ENCODE assay signal across 8 cellular contexts in the genomic region with DNA sequence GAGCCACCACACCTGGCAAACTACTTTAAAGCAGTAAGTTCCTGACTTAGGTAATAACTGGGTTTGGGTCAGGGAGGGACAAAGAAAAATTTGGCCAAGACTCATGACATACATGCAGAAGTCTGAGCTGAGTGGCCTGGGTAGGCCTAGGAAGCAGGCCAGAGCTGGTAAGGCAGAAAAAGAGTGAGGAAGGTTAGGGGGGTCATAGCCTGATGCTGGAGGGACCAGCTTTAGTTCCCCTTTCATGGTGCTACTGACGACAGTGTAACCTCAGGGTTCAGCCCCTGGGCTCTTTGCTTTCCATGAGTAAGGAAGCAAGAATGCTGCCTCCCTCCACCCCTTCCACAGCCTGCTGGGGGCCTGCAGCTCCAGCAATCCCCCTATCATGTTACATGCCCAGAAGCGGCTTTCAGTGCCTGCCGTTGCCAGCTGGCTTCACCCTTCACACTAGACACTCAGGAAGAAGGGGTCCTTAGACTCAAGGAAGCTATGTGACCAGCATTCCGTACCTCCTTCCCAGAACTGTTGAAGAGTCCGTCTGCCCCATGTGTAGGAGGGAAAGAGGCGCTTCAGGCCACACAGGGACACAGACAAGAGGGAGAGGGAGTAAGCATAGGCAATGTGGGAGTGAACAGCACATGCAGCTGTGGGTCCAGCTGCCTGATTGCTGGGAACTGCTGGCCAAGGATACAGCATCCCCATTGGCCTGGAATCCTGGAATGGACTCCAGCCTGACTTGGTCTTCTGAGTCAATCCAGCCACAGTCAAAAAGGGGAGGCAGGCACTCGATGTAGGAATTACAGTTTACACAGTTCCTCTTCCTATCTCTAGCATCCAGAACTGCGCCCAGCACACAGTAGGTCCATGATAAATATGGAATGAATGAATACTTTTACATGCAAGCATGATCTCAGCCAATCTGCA. TPM values are rescaled to one million over a fixed set of nuclear protein-coding genes. Genes with fewer than 3 reads are reported as not detected.
DNase-seq lines count a peak whose midpoint lies in the region; ATAC-seq, FAIRE-seq and TF ChIP-seq lines count a peak whose summit lies in the region.

No MANE protein-coding gene starts in this region.

- POLR2A ChIA-PET in K562 (lab: Yijun Ruan, JAX) = interaction anchor here (0.5 to 1.2 kb wide), 7 partner anchors 12 to 413 kb away, joined by 3 to 5 read pairs (median 3); a partner anchor contains a TSS
- POLR2A ChIA-PET in activated CD4-positive, alpha-beta T cell treated with anti-CD3 and anti-CD28 coated beads, Interleukin-2, amount 10 ng/mL, durations not matched to agents 7 days and 5 days (lab: Charles Lee) = no interaction called here

- H3K4me1 ChIP-seq in BLaER1 (peaks cover 45% of the 10 kb centered on the region), K562 (replicated peaks in 1 of 2; ENCODE audit: control insufficient read depth in 2 of 2, insufficient read depth in 2 of 2, low read length in 2 of 2) (peaks cover 25 to 38% of the 10 kb centered on the region in 2 experiments), tibial artery (peaks cover 0 to 55% (median 39%) of the 10 kb centered on the region in 4 donors)

- no peak for TF ChIP-seq RAD21 in K562 (CRISPR knock-in tag; conservative IDR thresholded peaks at IDR 0.05 in 1 of 2, IDR thresholded peaks at IDR 0.05 in 1 of 2)

- FAIRE-seq in K562 (lab: Jason Lieb, UNC) = no peak

- no peak for TF ChIP-seq CTCF in NB4 (IDR thresholded peaks at IDR 0.05; ENCODE audit: low read depth, low read length)
- TF ChIP-seq CTCF in K562 (IDR thresholded peaks at IDR 0.05 in 2 of 3, conservative IDR thresholded peaks at IDR 0.05 in 1 of 3; ENCODE audit: insufficient read depth in 2 of 3, low read depth in 1 of 3, low read length in 3 of 3) = no peak
- TF ChIP-seq CTCF in tibial artery (IDR thresholded peaks at IDR 0.05) = no peak

- H3K27me3 ChIP-seq in BLaER1 (no peaks in the 10 kb centered on the region), K562 (ENCODE audit: control insufficient read depth in 2 of 2, insufficient read depth in 2 of 2, low read length in 2 of 2) (no peaks in the 10 kb centered on the region; a peak in 1 of 5 replicates), tibial artery (no peaks in the 10 kb centered on the region)

- no peaks in the 10 kb centered on the region for H3K36me3 ChIP-seq in BLaER1
- no peaks in the 10 kb centered on the region for H3K36me3 ChIP-seq in K562 (ENCODE audit: control insufficient read depth, insufficient read depth, low read length)
- no peaks in the 10 kb centered on the region for H3K36me3 ChIP-seq in tibial artery

- no peak for TF ChIP-seq POLR2A in NB4 (IDR thresholded peaks at IDR 0.05; ENCODE audit: extremely low read depth, insufficient read length)
- no peak for TF ChIP-seq POLR2A in K562 (conservative IDR thresholded peaks at IDR 0.05)

- no peaks in the 10 kb centered on the region for H3K9me3 Mint-ChIP-seq in activated CD4-positive, alpha-beta T cell treated with anti-CD3 and anti-CD28 coated beads, Interleukin-2, amount 10 ng/mL, durations not matched to agents 7 days and 5 days

- WGBS in K562 (ENCODE audit: insufficient coverage, low coverage, missing lambda C conversion rate) = 42% methylated on average over 8 of the region's 8 CpGs

- TF ChIP-seq EP300 in K562 (IDR thresholded peaks at IDR 0.05; ENCODE audit: low read length) = no peak

- H3K9me1 ChIP-seq in K562 (ENCODE audit: control insufficient read depth, insufficient read depth, low read length) = no peaks in the 10 kb centered on the region

- H3K27ac ChIP-seq in BLaER1 = 0 out of 2 replicates have a peak overlapping the region, but pooled peaks have one; percentile 2
- peak overlapping the region; percentile 48; the same call in 2 of the 3 replicates for H3K27ac ChIP-seq in K562 (ENCODE audit: extremely low read depth, low read depth, low read length)
- peak overlapping the region; percentile 81 to 87 for H3K27ac ChIP-seq in tibial artery

- DNase-seq in NB4 (ENCODE audit: low read depth) = peak; percentile 87
- DNase-seq in K562 (ENCODE audit: extremely low read depth in 1 of 4, low spot score in 3 of 4) = peak in 1 of 4 experiments; percentile 15
- peak; percentile 97 for DNase-seq in kidney tubule cell (ENCODE audit: low spot score)
- DNase-seq in tibial artery = peak; percentile 83 to 91
- no peak for DNase-seq in activated CD4-positive, alpha-beta T cell treated with anti-CD3 and anti-CD28 coated beads, Interleukin-2, amount 10 ng/mL, durations not matched to agents 7 days and 5 days
- no peak for DNase-seq in NCI-H1436 (lab: John Stamatoyannopoulos, UW)

- H4K20me1 ChIP-seq in BLaER1 (no peaks in the 10 kb centered on the region), K562 (replicated peaks; ENCODE audit: control insufficient read depth, insufficient read depth, low read length) (no peaks in the 10 kb centered on the region)

- no peak overlapping the region for H3K27ac Mint-ChIP-seq in activated CD4-positive, alpha-beta T cell treated with anti-CD3 and anti-CD28 coated beads, Interleukin-2, amount 10 ng/mL, durations not matched to agents 7 days and 5 days

- H2AFZ ChIP-seq in K562 (ENCODE audit: low read depth, low read length) = peak overlapping the region; percentile 85

- in situ Hi-C loops in K562 (cut with MboI) = no loop called here

- H3K9ac ChIP-seq in BLaER1 = no peak overlapping the region
- H3K9ac ChIP-seq in K562 (ENCODE audit: insufficient read depth in 1 of 2, low read depth in 2 of 2, low read length in 2 of 2) = peak overlapping the region in 1 of 2 experiments; percentile 73; a peak in 1 of 4 replicates

- peaks cover 40% of the 10 kb centered on the region for H3K27me3 Mint-ChIP-seq in activated CD4-positive, alpha-beta T cell treated with anti-CD3 and anti-CD28 coated beads, Interleukin-2, amount 10 ng/mL, durations not matched to agents 7 days and 5 days

- peaks cover 41% of the 10 kb centered on the region for H3K4me1 Mint-ChIP-seq in activated CD4-positive, alpha-beta T cell treated with anti-CD3 and anti-CD28 coated beads, Interleukin-2, amount 10 ng/mL, durations not matched to agents 7 days and 5 days

- no peak for ATAC-seq in K562
- no peak for ATAC-seq in GM21786 (IDR thresholded peaks at IDR 0.05; ENCODE audit: unreplicated experiment)

- H3K36me3 Mint-ChIP-seq in activated CD4-positive, alpha-beta T cell treated with anti-CD3 and anti-CD28 coated beads, Interleukin-2, amount 10 ng/mL, durations not matched to agents 7 days and 5 days (ENCODE audit: low read depth) = peaks cover 2% of the 10 kb centered on the region

- intact Hi-C loops in K562 (cut with micrococcal nuclease) = no loop called here
- intact Hi-C loops in tibial artery (cut with DNase I; ENCODE audit: low total_unique reads) = no loop called here

- no peaks in the 10 kb centered on the region for H3K9me3 ChIP-seq in BLaER1
- no peaks in the 10 kb centered on the region for H3K9me3 ChIP-seq in K562 (replicated peaks; ENCODE audit: control insufficient read depth, insufficient read depth, low read depth, low read length)
- H3K9me3 ChIP-seq in tibial artery = no peaks in the 10 kb centered on the region

- CTCF ChIA-PET in K562 (lab: Yijun Ruan, JAX; ENCODE audit: low intra/inter-chr PET ratio) = no interaction called here
- CTCF ChIA-PET in activated CD4-positive, alpha-beta T cell treated with anti-CD3 and anti-CD28 coated beads, Interleukin-2, amount 10 ng/mL, durations not matched to agents 7 days and 5 days (lab: Charles Lee) = interaction anchor here (0.6 to 1.4 kb wide), 9 partner anchors 8 to 534 kb away, joined by 3 to 10 read pairs (median 3); no protein-coding TSS in a partner anchor

- no peak overlapping the region for H3K4me3 Mint-ChIP-seq in activated CD4-positive, alpha-beta T cell treated with anti-CD3 and anti-CD28 coated beads, Interleukin-2, amount 10 ng/mL, durations not matched to agents 7 days and 5 days

- BruUV-seq in K562 (replicated peaks; lab: Mats Ljungman, UMichigan) = no TSS peak

- H3K4me3 ChIP-seq in BLaER1 = no peak overlapping the region
- H3K4me3 ChIP-seq in NB4 (ENCODE audit: low read depth, low read length) = no peak overlapping the region
- H3K4me3 ChIP-seq in K562 = no peak overlapping the region
- H3K4me3 ChIP-seq in tibial artery = peak overlapping the region in 1 of 2 donors; percentile 3

- no peaks in the 10 kb centered on the region for H3K79me2 ChIP-seq in K562 (ENCODE audit: control insufficient read depth, insufficient read depth, low read length)

- H3K4me2 ChIP-seq in BLaER1 = peak overlapping the region; percentile 94; the same call in 1 of the 2 replicates
- no peak overlapping the region for H3K4me2 ChIP-seq in K562 (ENCODE audit: insufficient read depth, low read length)

RNA-seq across cellular contexts. Expression of a gene that starts 4.1 kb away (rescaled TPM):
- 2.8 and 5.6 TPM in 2 replicates for total RNA-seq in K562 (2011; cell fraction: chromatin; rRNA removed; ENCODE audit: low replicate concordance)
- 4.2 and 6.7 TPM in 2 replicates for total RNA-seq in K562 (2011; cell fraction: nucleolus; rRNA removed)
- total RNA-seq in K562 (2011; cell fraction: nucleoplasm; rRNA removed) = 4.4 and 4.9 TPM in 2 replicates
- 2.1 and 2.9 TPM in 2 replicates for total RNA-seq in K562 (2014; rRNA removed)
- 3.2 and 3.3 TPM in 2 replicates for total RNA-seq in K562 (2014; rRNA removed; fragmentation: Illumina TruSeq; extraction: Trizol)
- 16.9 and 17.5 TPM in 2 replicates for total RNA-seq in K562 (2015; rRNA removed; fragmentation: Illumina TruSeq; extraction: Trizol)
- total RNA-seq in K562 (2021) = 4.1 and 4.4 TPM in 2 replicates
- 3.4 and 5.8 TPM in 2 replicates for polyA plus RNA-seq in K562 (2011; rRNA removed)
- polyA plus RNA-seq in K562 (2011; cell fraction: cytosol; rRNA removed) = 3.7 and 8.0 TPM in 2 replicates
- polyA plus RNA-seq in K562 (2011; cell fraction: nucleus; rRNA removed) = 11.6 and 17.7 TPM in 2 replicates
- polyA plus RNA-seq in K562 (2012) = 11.2 and 47.9 TPM in 2 replicates
- 4.6 and 4.9 TPM in 2 replicates for polyA plus RNA-seq in K562 (2014; fragmentation: Illumina TruSeq; extraction: Trizol)
- polyA plus RNA-seq in K562 (2014; fragmentation: Nextera tagmentation; extraction: Ambion mirVana) = 1 to 10 TPM; 2.3 to 2.5 TPM
- polyA plus RNA-seq in K562 (2014; rRNA removed) = 2.6 and 4.2 TPM in 2 replicates
- 2.6 and 3.6 TPM in 2 replicates for polyA minus RNA-seq in K562 (2011; rRNA and poly(A)+ RNA removed)
- polyA minus RNA-seq in K562 (2011; cell fraction: cytosol; rRNA and poly(A)+ RNA removed) = 1.6 and 4.6 TPM in 2 replicates
- 1.6 and 3.4 TPM in 2 replicates for polyA minus RNA-seq in K562 (2011; cell fraction: nucleus; rRNA and poly(A)+ RNA removed)
- total RNA-seq in activated CD4-positive, alpha-beta T cell treated with anti-CD3 and anti-CD28 coated beads, Interleukin-2, amount 10 ng/mL, durations not matched to agents 7 days and 5 days = under 1 TPM; 0.89 to 0.96 TPM

RNA-seq across cellular contexts. Expression of a gene that starts 32.4 kb away (rescaled TPM):
- 79.9 and 93.7 TPM in 2 replicates for total RNA-seq in K562 (2011; cell fraction: chromatin; rRNA removed; ENCODE audit: low replicate concordance)
- 44.9 and 53.3 TPM in 2 replicates for total RNA-seq in K562 (2011; cell fraction: nucleolus; rRNA removed)
- total RNA-seq in K562 (2011; cell fraction: nucleoplasm; rRNA removed) = 65.0 and 92.5 TPM in 2 replicates
- total RNA-seq in K562 (2014; rRNA removed) (23.4 and 26.7 TPM in 2 replicates), K562 (2014; rRNA removed; fragmentation: Illumina TruSeq; extraction: Trizol) (22.3 and 25.1 TPM in 2 replicates), K562 (2015; rRNA removed; fragmentation: Illumina TruSeq; extraction: Trizol) (32.2 and 33.2 TPM in 2 replicates), K562 (2021) (29.5 and 32.6 TPM in 2 replicates)
- polyA plus RNA-seq in K562 (2011; rRNA removed) (37.5 and 41.6 TPM in 2 replicates), K562 (2014; fragmentation: Illumina TruSeq; extraction: Trizol) (35.5 and 37.9 TPM in 2 replicates), K562 (2014; fragmentation: Nextera tagmentation; extraction: Ambion mirVana) (10 to 100 TPM in 1 of 2 experiments, 1 to 10 TPM in 1; 9.0 to 10.4 TPM), K562 (2014; rRNA removed) (36.2 and 37.2 TPM in 2 replicates)
- 33.0 and 39.7 TPM in 2 replicates for polyA plus RNA-seq in K562 (2011; cell fraction: cytosol; rRNA removed)
- 69.4 and 73.5 TPM in 2 replicates for polyA plus RNA-seq in K562 (2011; cell fraction: nucleus; rRNA removed)
- 27.5 and 30.5 TPM in 2 replicates for polyA plus RNA-seq in K562 (2012)
- polyA minus RNA-seq in K562 (2011; rRNA and poly(A)+ RNA removed) = 31.1 and 31.9 TPM in 2 replicates
- polyA minus RNA-seq in K562 (2011; cell fraction: cytosol; rRNA and poly(A)+ RNA removed) = 18.9 and 20.7 TPM in 2 replicates
- 25.0 and 38.0 TPM in 2 replicates for polyA minus RNA-seq in K562 (2011; cell fraction: nucleus; rRNA and poly(A)+ RNA removed)
- 10 to 100 TPM; 54.4 to 55.8 TPM for total RNA-seq in activated CD4-positive, alpha-beta T cell treated with anti-CD3 and anti-CD28 coated beads, Interleukin-2, amount 10 ng/mL, durations not matched to agents 7 days and 5 days

Comparison
In these comparisons a context has a peak if more than half of its experiments do, and no peak if none do; other contexts are left out.
1. H3K27ac ChIP-seq: peak in every context shown above with its lines; median percentile 84 in tibial artery; 48 in K562; 2 in BLaER1.
2. DNase-seq: peak in NB4 (single experiment), kidney tubule cell (single experiment) and tibial artery (2 of 2); none in activated CD4-positive, alpha-beta T cell treated with anti-CD3 and anti-CD28 coated beads, Interleukin-2, amount 10 ng/mL, durations not matched to agents 7 days and 5 days (single experiment) and NCI-H1436 (single experiment).